Comparison of ENCODE assay signal across 1 cellular context in the genomic region with DNA sequence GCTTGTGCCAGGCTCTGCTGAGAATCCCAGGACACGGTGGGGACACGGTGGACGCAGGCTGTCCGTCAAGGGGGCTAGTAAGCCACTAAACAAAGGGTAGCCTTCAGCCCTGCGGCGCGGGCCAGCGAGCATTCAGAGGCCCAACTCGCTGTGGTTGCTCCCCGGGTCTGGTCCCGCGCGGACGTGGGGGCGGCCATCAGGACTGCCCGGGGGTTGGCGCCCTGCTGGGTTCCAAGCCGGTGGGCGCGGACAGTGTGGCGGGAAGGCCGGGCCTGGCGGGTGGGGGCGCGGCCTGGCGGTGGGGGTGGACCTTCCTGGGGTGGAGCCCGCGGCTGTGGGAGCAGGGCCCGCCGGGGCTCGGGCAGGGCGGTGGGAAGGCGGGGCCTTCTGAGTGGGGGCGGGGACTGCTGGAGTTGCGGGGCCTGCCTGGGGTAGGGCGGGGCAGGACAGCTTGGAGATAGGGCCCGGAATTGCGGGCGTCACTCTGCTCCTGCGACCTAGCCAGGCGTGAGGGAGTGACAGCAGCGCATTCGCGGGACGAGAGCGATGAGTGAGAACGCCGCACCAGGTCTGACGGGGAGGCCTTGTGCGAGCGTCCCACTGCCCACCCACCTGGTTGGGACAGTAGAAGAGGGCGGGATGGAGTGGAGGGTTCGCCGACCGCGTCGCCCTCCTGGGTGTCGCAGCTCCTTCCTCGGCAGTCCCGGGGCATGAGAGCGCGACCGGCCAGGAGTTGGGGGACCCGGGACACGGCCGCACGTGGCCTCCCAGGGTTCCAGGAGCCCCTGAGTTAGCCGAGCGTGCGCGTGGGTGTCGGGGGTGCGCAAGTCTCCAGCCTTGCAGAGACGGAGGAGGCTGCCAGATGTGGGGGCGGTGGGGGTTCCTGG.
A peak's percentile ranks its signal among the peaks of the same experiment; 100 is the strongest.
TF ChIP-seq lines count a peak whose summit lies in the region.

Gene SERHL2, plus strand, starts transcription at position 482 of the 887 bp plus-strand sequence. Its CDS starts 65 bp downstream, at position 547.

TF ChIP-seq in GM12878, 131 proteins besides CTCF, POLR2A, EP300 and RAD21 (continued from another document):
- TF ChIP-seq BHLHE40 (IDR thresholded peaks at IDR 0.05; ENCODE audit: borderline replicate concordance in 1 of 2, low read depth in 2 of 2, low read length in 1 of 2) (peak in 1 of 2 experiments; percentile 27; a peak in 1 of 4 replicates), EGR1 (IDR thresholded peaks at IDR 0.05; ENCODE audit: borderline replicate concordance in 1 of 2, low read depth in 2 of 2, low read length in 2 of 2) (no peak)
